ENCODE assay signal across 8 cellular contexts in genomic region chr19:52922841-52923781, GRCh38. TPM values are rescaled to one million over a fixed set of nuclear protein-coding genes. Genes with fewer than 3 reads are reported as not detected.
DNase-seq lines count a peak whose midpoint lies in the region; ATAC-seq lines count a peak whose summit lies in the region.

Gene ZNF888 (minus strand): TSS chr19:52923428. CDS start chr19:52917873, 5,555 bp downstream.

- H3K27me3 ChIP-seq in BLaER1 (no peaks in the 10 kb centered on the region), NT2/D1 (ENCODE audit: insufficient read depth, insufficient read length) (no peaks in the 10 kb centered on the region), mononuclear cell (ENCODE audit: insufficient read depth, low read length) (no peaks in the 10 kb centered on the region)

- H3K4me1 ChIP-seq in BLaER1 (peaks cover 17% of the 10 kb centered on the region), NT2/D1 (ENCODE audit: insufficient read depth, insufficient read length) (no peaks in the 10 kb centered on the region), mononuclear cell (ENCODE audit: insufficient read depth, low read length) (peaks cover 28% of the 10 kb centered on the region)

- H3K4me3 ChIP-seq in BLaER1 (peak within 1 kb of the TSS; percentile 74), NT2/D1 (ENCODE audit: insufficient read length, low read depth) (peak within 1 kb of the TSS; percentile 65), mononuclear cell (ENCODE audit: low read length) (peak within 1 kb of the TSS; percentile 91)

- DNase-seq in NT2/D1 (ENCODE audit: low read depth, low spot score), result no peak
- peak; percentile 76 for DNase-seq in activated T-cell treated with anti-CD3 and anti-CD28 coated beads for 24 hours (ENCODE audit: low read depth)
- DNase-seq in epidermal melanocyte (ENCODE audit: insufficient read length, low spot score), result peak; percentile 61
- peak; percentile 68 to 79 for DNase-seq in stimulated activated CD8-positive, alpha-beta memory T cell treated with anti-CD3 and anti-CD28 coated beads, Interleukin-2, amount 100 ng/mL, for 48 hours (ENCODE audit: low read depth in 2 of 2)

- H3K9ac ChIP-seq in BLaER1, result peak within 1 kb of the TSS; percentile 84
- peak within 1 kb of the TSS; percentile 79 for H3K9ac ChIP-seq in NT2/D1 (ENCODE audit: insufficient read length, low read depth)

- peaks cover 37% of the 10 kb centered on the region for H3K36me3 ChIP-seq in BLaER1
- peaks cover 12% of the 10 kb centered on the region for H3K36me3 ChIP-seq in NT2/D1 (ENCODE audit: insufficient read depth, insufficient read length, low read length)

- peak within 1 kb of the TSS; percentile 82 for H3K27ac ChIP-seq in BLaER1

- peak within 1 kb of the TSS; percentile 97 for H3K4me2 ChIP-seq in BLaER1

- ATAC-seq in GM19324 (IDR thresholded peaks at IDR 0.05; ENCODE audit: low FRiP score, unreplicated experiment) (peak; percentile 76), HG03460 (IDR thresholded peaks at IDR 0.05; ENCODE audit: unreplicated experiment) (peak; percentile 86)

- H4K20me1 ChIP-seq in BLaER1, result no peaks in the 10 kb centered on the region

- H3K9me3 ChIP-seq in BLaER1, result no peaks in the 10 kb centered on the region
- no peaks in the 10 kb centered on the region for H3K9me3 ChIP-seq in NT2/D1 (ENCODE audit: insufficient read depth, low read length)
- no peaks in the 10 kb centered on the region for H3K9me3 ChIP-seq in mononuclear cell (ENCODE audit: low read depth, low read length)

RNA-seq across cellular contexts. Expression of gene ZNF888, which starts in this region (rescaled TPM):
- 3.8 TPM for total RNA-seq in mononuclear cell
